In the genomic region with DNA sequence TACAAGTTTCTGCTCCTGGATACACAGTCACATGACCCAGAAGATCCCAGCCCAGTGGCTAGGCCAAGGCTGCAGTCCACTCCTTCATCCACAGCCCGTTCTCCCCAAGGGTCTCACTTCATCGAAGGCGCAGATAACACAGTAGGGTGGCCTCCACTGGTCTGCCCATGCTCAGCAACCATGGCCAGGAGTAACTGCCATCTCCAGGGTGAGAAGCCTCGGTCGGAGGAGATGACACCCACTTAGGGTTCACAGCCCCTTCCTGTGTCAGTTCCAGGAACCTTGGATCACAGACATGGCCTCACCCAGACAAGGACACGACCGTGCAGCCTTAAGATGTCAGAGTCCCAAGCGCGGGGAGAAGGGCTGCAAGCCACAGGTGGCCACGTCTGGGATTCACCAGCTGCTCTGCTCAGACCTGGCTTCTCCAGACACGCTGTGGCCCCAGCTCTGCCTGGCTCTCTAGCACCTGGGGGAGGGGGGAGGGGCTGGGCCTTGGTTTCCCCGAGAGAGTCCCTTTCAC, we compare ENCODE assay signal across 18 cellular contexts. TPM values are rescaled to one million over a fixed set of nuclear protein-coding genes. Genes with fewer than 3 reads are reported as not detected.
DNase-seq lines count a peak whose midpoint lies in the region; ATAC-seq and TF ChIP-seq lines count a peak whose summit lies in the region.
"Had no signal": no experiment of that assay in that cellular context is flagged by ENCODE, and none has a peak within 500 bp of the region (broad histone marks: within the 10 kb centered on the region; RNA-seq: fewer than 3 reads in every experiment).

No MANE protein-coding gene starts in this region.

- no peak for DNase-seq in T-helper 1 cell
- peak in 1 of 7 experiments; percentile 4 for DNase-seq in CD8-positive, alpha-beta T cell
- DNase-seq in activated naive CD8-positive, alpha-beta T cell treated with anti-CD3 and anti-CD28 coated beads, Interleukin-2, amount 50 U/mL, for 24 hours = no peak
- no peak for DNase-seq in erythroblast (lab: John Stamatoyannopoulos, UW)
- DNase-seq: glutamatergic neuron; midbrain; NCI-H146; spleen; stimulated activated naive CD4-positive, alpha-beta T cell treated with Interleukin-2 at 50 U/mL for 16 hours had no signal

- H3K4me3 ChIP-seq in CD8-positive, alpha-beta T cell (ENCODE audit: low read depth, low read length) = no peak overlapping the region
- H3K4me3 ChIP-seq: ovary had no signal

- POLR2A ChIA-PET in CD8-positive, alpha-beta T cell (lab: Charles Lee) = interaction anchor here (3.1 kb wide), 1 partner anchor 11 kb away, joined by 15 read pairs; no protein-coding TSS in a partner anchor

- H3K4me1 Mint-ChIP-seq in T-helper 1 cell treated with Interleukin-12 subunit alpha and Interleukin-12 subunit beta and Interleukin-4 antibody, amounts not matched to agents 30 μg/mL and 1 μg/mL, for 36 hours (ENCODE audit: low read depth) = peaks cover 23% of the 10 kb centered on the region
- peaks cover 59% of the 10 kb centered on the region for H3K4me1 Mint-ChIP-seq in CD8-positive, alpha-beta T cell (ENCODE audit: low read depth)
- H3K4me1 Mint-ChIP-seq in activated naive CD8-positive, alpha-beta T cell treated with anti-CD3 and anti-CD28 coated beads, Interleukin-2, amount 50 U/mL, for 24 hours = peaks cover 65% of the 10 kb centered on the region
- H3K4me1 Mint-ChIP-seq in nephron = peaks cover 22% of the 10 kb centered on the region

- peaks cover 15% of the 10 kb centered on the region for H3K36me3 Mint-ChIP-seq in T-helper 1 cell treated with Interleukin-12 subunit alpha and Interleukin-12 subunit beta and Interleukin-4 antibody, amounts not matched to agents 30 μg/mL and 1 μg/mL, for 36 hours (ENCODE audit: low read depth)
- H3K36me3 Mint-ChIP-seq in CD8-positive, alpha-beta T cell = peaks cover 62% of the 10 kb centered on the region
- peaks cover 30% of the 10 kb centered on the region for H3K36me3 Mint-ChIP-seq in activated naive CD8-positive, alpha-beta T cell treated with anti-CD3 and anti-CD28 coated beads, Interleukin-2, amount 50 U/mL, for 24 hours (ENCODE audit: low read depth)
- peaks cover 20% of the 10 kb centered on the region for H3K36me3 Mint-ChIP-seq in nephron (ENCODE audit: low read depth)

- H3K4me1 ChIP-seq in CD8-positive, alpha-beta T cell (ENCODE audit: insufficient read depth, low read length) = peaks cover 54% of the 10 kb centered on the region

- TF ChIP-seq CTCF in CD8-positive, alpha-beta T cell (IDR thresholded peaks at IDR 0.05) = no peak
- no peak for TF ChIP-seq CTCF in nephron (IDR thresholded peaks at IDR 0.05; ENCODE audit: unreplicated experiment in 3 of 3)

- H3K4me3 Mint-ChIP-seq in T-helper 1 cell treated with Interleukin-12 subunit alpha and Interleukin-12 subunit beta and Interleukin-4 antibody, amounts not matched to agents 30 μg/mL and 1 μg/mL, for 36 hours = peak overlapping the region; percentile 14
- H3K4me3 Mint-ChIP-seq in CD8-positive, alpha-beta T cell = no peak overlapping the region
- H3K4me3 Mint-ChIP-seq in activated naive CD8-positive, alpha-beta T cell treated with anti-CD3 and anti-CD28 coated beads, Interleukin-2, amount 50 U/mL, for 24 hours = no peak overlapping the region
- peak overlapping the region; percentile 65 to 96 (median 76) for H3K4me3 Mint-ChIP-seq in nephron

- H3K27me3 ChIP-seq in CD8-positive, alpha-beta T cell (ENCODE audit: insufficient read depth, low read length) = no peaks in the 10 kb centered on the region
- H3K27me3 ChIP-seq: ovary, spleen had no signal

- CTCF ChIA-PET in CD8-positive, alpha-beta T cell (lab: Charles Lee) = no interaction called here

- H3K9me3 Mint-ChIP-seq in T-helper 1 cell treated with Interleukin-12 subunit alpha and Interleukin-12 subunit beta and Interleukin-4 antibody, amounts not matched to agents 30 μg/mL and 1 μg/mL, for 36 hours = no peaks in the 10 kb centered on the region
- H3K9me3 Mint-ChIP-seq in CD8-positive, alpha-beta T cell = no peaks in the 10 kb centered on the region
- no peaks in the 10 kb centered on the region for H3K9me3 Mint-ChIP-seq in activated naive CD8-positive, alpha-beta T cell treated with anti-CD3 and anti-CD28 coated beads, Interleukin-2, amount 50 U/mL, for 24 hours
- no peaks in the 10 kb centered on the region for H3K9me3 Mint-ChIP-seq in nephron

- no peak overlapping the region for H3K27ac Mint-ChIP-seq in T-helper 1 cell treated with Interleukin-12 subunit alpha and Interleukin-12 subunit beta and Interleukin-4 antibody, amounts not matched to agents 30 μg/mL and 1 μg/mL, for 36 hours
- peak overlapping the region; percentile 37 for H3K27ac Mint-ChIP-seq in CD8-positive, alpha-beta T cell
- peak overlapping the region; percentile 29 for H3K27ac Mint-ChIP-seq in activated naive CD8-positive, alpha-beta T cell treated with anti-CD3 and anti-CD28 coated beads, Interleukin-2, amount 50 U/mL, for 24 hours
- H3K27ac Mint-ChIP-seq in nephron = no peak overlapping the region

- peaks cover 31% of the 10 kb centered on the region for H3K36me3 ChIP-seq in CD8-positive, alpha-beta T cell (ENCODE audit: insufficient read depth, low read length)
- H3K36me3 ChIP-seq: ovary had no signal

- no peak overlapping the region for H3K27ac ChIP-seq in CD8-positive, alpha-beta T cell (ENCODE audit: low read depth, low read length)
- H3K27ac ChIP-seq: 22Rv1, C4-2B, epithelial cell of prostate, KMS-11, ovary had no signal

- no peaks in the 10 kb centered on the region for H3K27me3 Mint-ChIP-seq in T-helper 1 cell treated with Interleukin-12 subunit alpha and Interleukin-12 subunit beta and Interleukin-4 antibody, amounts not matched to agents 30 μg/mL and 1 μg/mL, for 36 hours (ENCODE audit: low read depth)
- H3K27me3 Mint-ChIP-seq in CD8-positive, alpha-beta T cell (ENCODE audit: low read depth) = no peaks in the 10 kb centered on the region
- no peaks in the 10 kb centered on the region for H3K27me3 Mint-ChIP-seq in activated naive CD8-positive, alpha-beta T cell treated with anti-CD3 and anti-CD28 coated beads, Interleukin-2, amount 50 U/mL, for 24 hours
- H3K27me3 Mint-ChIP-seq in nephron (ENCODE audit: low read depth) = no peaks in the 10 kb centered on the region

- intact Hi-C loops in CD8-positive, alpha-beta T cell (cut with DNase I, micrococcal nuclease) = loop anchor here (5.0 kb wide), 7 partner anchors 63 to 723 kb away; partner anchors contain the start of genes PIDD1 (in 2 of the 2), RPLP2 (in 2 of the 2), AP2A2 (in 1 of the 2) and DEAF1 (in 1 of the 2)

- H3K9me3 ChIP-seq in CD8-positive, alpha-beta T cell (ENCODE audit: low read length) = no peaks in the 10 kb centered on the region
- H3K9me3 ChIP-seq: ovary, spleen had no signal

- TF ChIP-seq POLR2A in erythroblast (IDR thresholded peaks at IDR 0.05; ENCODE audit: low read length) = no peak

- ATAC-seq in CD8-positive, alpha-beta T cell = no peak
- ATAC-seq in activated naive CD8-positive, alpha-beta T cell treated with anti-CD3 and anti-CD28 coated beads, Interleukin-2, amount 50 U/mL, for 24 hours = no peak
- ATAC-seq in HG02642 (IDR thresholded peaks at IDR 0.05; ENCODE audit: poor library complexity, unreplicated experiment) (no peak), HG03442 (IDR thresholded peaks at IDR 0.05; ENCODE audit: unreplicated experiment) (no peak)

RNA-seq across cellular contexts. Expression of gene BET1L, which starts 2.6 kb away (rescaled TPM):
- 10 to 100 TPM; 58.0 to 60.9 TPM for total RNA-seq in CD8-positive, alpha-beta T cell

RNA-seq across cellular contexts. Expression of gene RIC8A, which starts 2.9 kb away (rescaled TPM):
- 100 to 1,000 TPM; 165 to 176 TPM for total RNA-seq in CD8-positive, alpha-beta T cell

RNA-seq across cellular contexts. Expression of gene SCGB1C1, which starts 11.8 kb away (rescaled TPM):
- not detected for total RNA-seq in CD8-positive, alpha-beta T cell
- total RNA-seq: ovary, spleen had no signal

RNA-seq across cellular contexts. Expression of gene SIRT3, which starts 31.5 kb away (rescaled TPM):
- total RNA-seq in CD8-positive, alpha-beta T cell = 10 to 100 TPM; 12.9 to 14.7 TPM

RNA-seq across cellular contexts. Expression of gene PSMD13, which starts 32.1 kb away (rescaled TPM):
- 10 to 100 TPM; 74.3 to 82.8 TPM for total RNA-seq in CD8-positive, alpha-beta T cell

Comparison
In these comparisons a context has a peak if more than half of its experiments do, and no peak if none do; other contexts are left out.
1. H3K27ac Mint-ChIP-seq: peak in CD8-positive, alpha-beta T cell (single experiment) and activated naive CD8-positive, alpha-beta T cell treated with anti-CD3 and anti-CD28 coated beads, Interleukin-2, amount 50 U/mL, for 24 hours (single experiment); none in T-helper 1 cell treated with Interleukin-12 subunit alpha and Interleukin-12 subunit beta and Interleukin-4 antibody, amounts not matched to agents 30 μg/mL and 1 μg/mL, for 36 hours (single experiment) and nephron (0 of 3).
2. H3K4me3 Mint-ChIP-seq: peak in T-helper 1 cell treated with Interleukin-12 subunit alpha and Interleukin-12 subunit beta and Interleukin-4 antibody, amounts not matched to agents 30 μg/mL and 1 μg/mL, for 36 hours (single experiment) and nephron (3 of 3); none in CD8-positive, alpha-beta T cell (single experiment) and activated naive CD8-positive, alpha-beta T cell treated with anti-CD3 and anti-CD28 coated beads, Interleukin-2, amount 50 U/mL, for 24 hours (single experiment).